In the genomic region with DNA sequence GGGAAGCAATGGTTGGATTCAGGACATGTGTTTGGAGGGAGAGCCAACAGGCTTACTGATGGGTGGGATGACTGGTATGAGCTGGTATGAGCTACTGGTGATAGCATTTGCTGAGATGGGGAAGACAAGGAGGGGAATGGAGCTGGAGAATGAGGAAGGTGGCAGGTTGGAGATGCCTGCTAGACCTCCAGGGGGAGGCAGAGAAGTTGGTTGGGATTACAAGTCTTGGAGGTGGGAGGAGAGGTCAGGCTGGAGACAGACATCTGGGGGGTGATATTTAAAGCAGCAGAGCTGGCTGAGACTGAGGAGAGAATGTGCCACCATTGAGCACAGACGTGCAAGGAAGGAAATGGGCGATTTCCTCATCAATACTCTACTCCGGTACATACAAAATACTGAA, we compare ENCODE assay signal across 1 cellular context.
TF ChIP-seq lines count a peak whose summit lies in the region.

No MANE protein-coding gene starts in this region.

TF ChIP-seq in H1, 55 proteins besides CTCF, POLR2A, EP300 and RAD21:
- no peak for TF ChIP-seq ZNF274 (IDR thresholded peaks at IDR 0.05; ENCODE audit: borderline replicate concordance, extremely low read depth, low read length)
- TF ChIP-seq SUZ12 (IDR thresholded peaks at IDR 0.05; ENCODE audit: low read length) = no peak
- no peak for TF ChIP-seq ASH2L (IDR thresholded peaks at IDR 0.05; ENCODE audit: low read length)
- TF ChIP-seq HDAC6 (IDR thresholded peaks at IDR 0.05; ENCODE audit: low read depth, low read length) = no peak
- TF ChIP-seq RXRA (IDR thresholded peaks at IDR 0.05; ENCODE audit: insufficient read depth, low read depth, low read length) = no peak
- TF ChIP-seq TAF1 (IDR thresholded peaks at IDR 0.05; ENCODE audit: low read depth, low read length) = no peak
- TF ChIP-seq BCL11A (IDR thresholded peaks at IDR 0.05; ENCODE audit: low read depth in 2 of 2, low read length in 2 of 2) = no peak
- TF ChIP-seq TBP (IDR thresholded peaks at IDR 0.05; ENCODE audit: low read depth, low read length) = no peak
- TF ChIP-seq, protein P1, sequence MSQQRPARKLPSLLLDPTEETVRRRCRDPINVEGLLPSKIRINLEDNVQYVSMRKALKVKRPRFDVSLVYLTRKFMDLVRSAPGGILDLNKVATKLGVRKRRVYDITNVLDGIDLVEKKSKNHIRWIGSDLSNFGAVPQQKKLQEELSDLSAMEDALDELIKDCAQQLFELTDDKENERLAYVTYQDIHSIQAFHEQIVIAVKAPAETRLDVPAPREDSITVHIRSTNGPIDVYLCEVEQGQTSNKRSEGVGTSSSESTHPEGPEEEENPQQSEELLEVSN (IDR thresholded peaks at IDR 0.05) = no peak
- no peak for TF ChIP-seq TAF7 (optimal IDR thresholded peaks at IDR 0.05; ENCODE audit: borderline replicate concordance, low read depth, low read length)
- TF ChIP-seq, protein P2, sequence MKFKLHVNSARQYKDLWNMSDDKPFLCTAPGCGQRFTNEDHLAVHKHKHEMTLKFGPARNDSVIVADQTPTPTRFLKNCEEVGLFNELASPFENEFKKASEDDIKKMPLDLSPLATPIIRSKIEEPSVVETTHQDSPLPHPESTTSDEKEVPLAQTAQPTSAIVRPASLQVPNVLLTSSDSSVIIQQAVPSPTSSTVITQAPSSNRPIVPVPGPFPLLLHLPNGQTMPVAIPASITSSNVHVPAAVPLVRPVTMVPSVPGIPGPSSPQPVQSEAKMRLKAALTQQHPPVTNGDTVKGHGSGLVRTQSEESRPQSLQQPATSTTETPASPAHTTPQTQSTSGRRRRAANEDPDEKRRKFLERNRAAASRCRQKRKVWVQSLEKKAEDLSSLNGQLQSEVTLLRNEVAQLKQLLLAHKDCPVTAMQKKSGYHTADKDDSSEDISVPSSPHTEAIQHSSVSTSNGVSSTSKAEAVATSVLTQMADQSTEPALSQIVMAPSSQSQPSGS (IDR thresholded peaks at IDR 0.05; ENCODE audit: low read length) = no peak
- TF ChIP-seq YY1 (IDR thresholded peaks at IDR 0.05; ENCODE audit: low read depth, low read length) = no peak
- no peak for TF ChIP-seq TCF12 (IDR thresholded peaks at IDR 0.05; ENCODE audit: low read depth, low read length)
- no peak for TF ChIP-seq BRCA1 (IDR thresholded peaks at IDR 0.05; ENCODE audit: low read depth, low read length)
- no peak for TF ChIP-seq RFX5 (IDR thresholded peaks at IDR 0.05; ENCODE audit: borderline replicate concordance, low read depth, low read length)
- no peak for TF ChIP-seq EZH2 (IDR thresholded peaks at IDR 0.05; ENCODE audit: low read depth, low read length, severe bottlenecking)
- no peak for TF ChIP-seq SP2 (IDR thresholded peaks at IDR 0.05; ENCODE audit: low read length)
- no peak for TF ChIP-seq SAP30 (IDR thresholded peaks at IDR 0.05; ENCODE audit: insufficient read depth, insufficient replicate concordance, low read length)
